Comparison of ENCODE assay signal across 19 cellular contexts in genomic region chr15:60569596-60569995, GRCh38.
DNase-seq lines count a peak whose midpoint lies in the region; ATAC-seq and TF ChIP-seq lines count a peak whose summit lies in the region.
"Had no signal": no experiment of that assay in that cellular context is flagged by ENCODE, and none has a peak within 500 bp of the region (broad histone marks: within the 10 kb centered on the region; RNA-seq: fewer than 3 reads in every experiment).

No MANE protein-coding gene starts in this region.

- H3K27ac Mint-ChIP-seq in activated T-cell treated with anti-CD3 and anti-CD28 coated beads, Interleukin-2, amount 50 U/mL, for 72 hours = peak overlapping the region; percentile 76
- H3K27ac Mint-ChIP-seq in T-cell (peak overlapping the region; percentile 95 to 96), progenitor cell of endocrine pancreas (no peak overlapping the region)
- peak overlapping the region; percentile 87 for H3K27ac Mint-ChIP-seq in central memory CD8-positive, alpha-beta T cell (ENCODE audit: low read depth)
- peak overlapping the region in 1 of 2 donors; percentile 69 for H3K27ac Mint-ChIP-seq in stimulated activated naive CD8-positive, alpha-beta T cell treated with anti-CD3 and anti-CD28 coated beads, Interleukin-15, amount 100 ng/mL, for 72 hours
- H3K27ac Mint-ChIP-seq: dendritic cell treated with granulocyte-macrophage colony-stimulating factor and Interleukin-4, amounts not matched to agents 40 ng/mL and 50 ng/mL, for 4 days had no signal

- H3K27me3 Mint-ChIP-seq in activated T-cell treated with anti-CD3 and anti-CD28 coated beads, Interleukin-2, amount 50 U/mL, for 72 hours (ENCODE audit: low read depth) = no peaks in the 10 kb centered on the region
- H3K27me3 Mint-ChIP-seq in T-cell = no peaks in the 10 kb centered on the region
- H3K27me3 Mint-ChIP-seq in central memory CD8-positive, alpha-beta T cell = no peaks in the 10 kb centered on the region
- no peaks in the 10 kb centered on the region for H3K27me3 Mint-ChIP-seq in stimulated activated naive CD8-positive, alpha-beta T cell treated with anti-CD3 and anti-CD28 coated beads, Interleukin-15, amount 100 ng/mL, for 72 hours
- peaks cover under 1% of the 10 kb centered on the region for H3K27me3 Mint-ChIP-seq in progenitor cell of endocrine pancreas
- H3K27me3 Mint-ChIP-seq: dendritic cell treated with granulocyte-macrophage colony-stimulating factor and Interleukin-4, amounts not matched to agents 40 ng/mL and 50 ng/mL, for 4 days had no signal

- H3K4me1 Mint-ChIP-seq in activated T-cell treated with anti-CD3 and anti-CD28 coated beads, Interleukin-2, amount 50 U/mL, for 72 hours (ENCODE audit: low read depth) = peaks cover 83% of the 10 kb centered on the region
- H3K4me1 Mint-ChIP-seq in T-cell (peaks cover 95 to 97% (median 97%) of the 10 kb centered on the region in 3 donors), progenitor cell of endocrine pancreas (ENCODE audit: low read depth) (peaks cover 30% of the 10 kb centered on the region)
- peaks cover 86% of the 10 kb centered on the region for H3K4me1 Mint-ChIP-seq in central memory CD8-positive, alpha-beta T cell
- H3K4me1 Mint-ChIP-seq in stimulated activated naive CD8-positive, alpha-beta T cell treated with anti-CD3 and anti-CD28 coated beads, Interleukin-15, amount 100 ng/mL, for 72 hours = peaks cover 93% of the 10 kb centered on the region

- DNase-seq in activated T-cell treated with anti-CD3 and anti-CD28 coated beads, Interleukin-2, amount 50 U/mL, for 72 hours = no peak
- DNase-seq in activated T-cell treated with anti-CD3 and anti-CD28 coated beads, Interleukin-2, amount 50 U/mL, for 1 hour = no peak
- DNase-seq in T-cell (no peak), kidney tubule cell (ENCODE audit: low spot score) (no peak), progenitor cell of endocrine pancreas (ENCODE audit: low spot score, unreplicated experiment) (no peak), RWPE1 (ENCODE audit: low spot score) (no peak)
- no peak for DNase-seq in central memory CD8-positive, alpha-beta T cell (ENCODE audit: low spot score in 2 of 2)
- no peak for DNase-seq in stimulated activated naive CD8-positive, alpha-beta T cell treated with anti-CD3 and anti-CD28 coated beads, Interleukin-15, amount 100 ng/mL, for 72 hours
- DNase-seq: ACHN; activated CD4-positive, alpha-beta T cell treated with anti-CD3 and anti-CD28 coated beads for 1 hour; activated effector memory CD4-positive, alpha-beta T cell treated with Interleukin-2 at 50 U/mL for 16 hours; COR-L47; islet precursor cell; NCI-H1694; NCI-H345; stomach had no signal

- peak overlapping the region; percentile 53 to 82 for H3K4me3 Mint-ChIP-seq in activated T-cell treated with anti-CD3 and anti-CD28 coated beads, Interleukin-2, amount 50 U/mL, for 72 hours
- H3K4me3 Mint-ChIP-seq in T-cell = peak overlapping the region; percentile 26 to 74 (median 48)
- peak overlapping the region; percentile 60 for H3K4me3 Mint-ChIP-seq in central memory CD8-positive, alpha-beta T cell
- peak overlapping the region; percentile 60 to 68 for H3K4me3 Mint-ChIP-seq in stimulated activated naive CD8-positive, alpha-beta T cell treated with anti-CD3 and anti-CD28 coated beads, Interleukin-15, amount 100 ng/mL, for 72 hours
- no peak overlapping the region for H3K4me3 Mint-ChIP-seq in progenitor cell of endocrine pancreas (ENCODE audit: low read depth)
- H3K4me3 Mint-ChIP-seq: dendritic cell treated with granulocyte-macrophage colony-stimulating factor and Interleukin-4, amounts not matched to agents 40 ng/mL and 50 ng/mL, for 4 days had no signal

- no peak for TF ChIP-seq CTCF in progenitor cell of endocrine pancreas (IDR thresholded peaks at IDR 0.05; ENCODE audit: unreplicated experiment)
- TF ChIP-seq CTCF in RWPE1 (conservative IDR thresholded peaks at IDR 0.05; ENCODE audit: low read depth) = no peak

- POLR2A ChIA-PET in T-cell (lab: Charles Lee) = interaction anchor here (0.5 to 2.0 kb wide), 7 partner anchors 8 to 22 kb away, joined by 3 to 11 read pairs (median 6); no protein-coding TSS in a partner anchor
- POLR2A ChIA-PET in RWPE1 (lab: Yijun Ruan, JAX; ENCODE audit: low non-redundant PET) = no interaction called here

- no peak overlapping the region for H3K27ac ChIP-seq in RWPE1

- CTCF ChIA-PET in T-cell (lab: Charles Lee) = interaction anchor here (0.6 to 3.0 kb wide), 11 partner anchors 10 to 908 kb away, joined by 3 to 16 read pairs (median 4); no protein-coding TSS in a partner anchor
- CTCF ChIA-PET in RWPE1 (lab: Yijun Ruan, JAX) = no interaction called here

- ATAC-seq in activated T-cell treated with anti-CD3 and anti-CD28 coated beads, Interleukin-2, amount 50 U/mL, for 72 hours (replicated peaks in 1 of 2) = peak in 1 of 2 donors; percentile 14
- ATAC-seq in T-cell (replicated peaks in 1 of 4) = peak in 1 of 4 experiments; percentile 10
- no peak for ATAC-seq in central memory CD8-positive, alpha-beta T cell (replicated peaks; ENCODE audit: extremely low read depth, poor library complexity, severe bottlenecking)
- no peak for ATAC-seq in stimulated activated naive CD8-positive, alpha-beta T cell treated with anti-CD3 and anti-CD28 coated beads, Interleukin-15, amount 100 ng/mL, for 72 hours
- ATAC-seq: esophagus mucosa, Right ventricle myocardium inferior had no signal

- no peaks in the 10 kb centered on the region for H3K9me3 Mint-ChIP-seq in activated T-cell treated with anti-CD3 and anti-CD28 coated beads, Interleukin-2, amount 50 U/mL, for 72 hours
- H3K9me3 Mint-ChIP-seq in T-cell (no peaks in the 10 kb centered on the region), progenitor cell of endocrine pancreas (ENCODE audit: low read depth) (no peaks in the 10 kb centered on the region)
- H3K9me3 Mint-ChIP-seq in central memory CD8-positive, alpha-beta T cell = no peaks in the 10 kb centered on the region
- H3K9me3 Mint-ChIP-seq in stimulated activated naive CD8-positive, alpha-beta T cell treated with anti-CD3 and anti-CD28 coated beads, Interleukin-15, amount 100 ng/mL, for 72 hours = no peaks in the 10 kb centered on the region
- H3K9me3 Mint-ChIP-seq: dendritic cell treated with granulocyte-macrophage colony-stimulating factor and Interleukin-4, amounts not matched to agents 40 ng/mL and 50 ng/mL, for 4 days had no signal

- peaks cover 2% of the 10 kb centered on the region in 2 donors for H3K36me3 Mint-ChIP-seq in activated T-cell treated with anti-CD3 and anti-CD28 coated beads, Interleukin-2, amount 50 U/mL, for 72 hours (ENCODE audit: insufficient read depth in 2 of 2)
- H3K36me3 Mint-ChIP-seq in T-cell = peaks cover 39% of the 10 kb centered on the region
- peaks cover 34% of the 10 kb centered on the region for H3K36me3 Mint-ChIP-seq in central memory CD8-positive, alpha-beta T cell (ENCODE audit: insufficient read depth)
- H3K36me3 Mint-ChIP-seq in progenitor cell of endocrine pancreas (ENCODE audit: insufficient read depth) = no peaks in the 10 kb centered on the region
